Comparison of ENCODE assay signal across 24 cellular contexts in the genomic region with DNA sequence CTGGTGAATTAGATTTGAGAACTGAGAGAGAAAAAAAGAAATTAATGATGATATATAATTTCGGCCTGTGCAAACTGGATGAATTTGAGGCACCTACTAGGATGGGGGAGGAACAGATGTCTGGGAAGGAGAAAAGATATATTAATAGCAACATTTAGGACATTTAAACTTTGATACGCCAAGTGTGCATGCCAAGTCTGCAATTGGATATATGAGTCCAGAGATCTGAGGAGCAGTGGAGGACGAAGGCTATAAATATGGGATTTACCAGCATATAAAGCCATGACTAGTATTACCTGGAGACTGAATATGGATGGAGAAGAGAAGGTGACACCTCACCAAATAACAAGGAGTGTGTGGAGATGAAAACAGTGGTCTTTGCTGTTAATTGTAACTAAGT.
"Had no signal": no experiment of that assay in that cellular context is flagged by ENCODE, and none has a peak within 500 bp of the region (broad histone marks: within the 10 kb centered on the region; RNA-seq: fewer than 3 reads in every experiment).

No MANE protein-coding gene starts in this region.

- H3K4me1 Mint-ChIP-seq: memory B cell; stimulated activated naive B cell treated with anti-CD40 and anti-IgM and Interleukin-4, amounts not matched to agents 10 μg/mL and 1 μg/mL and 100 μg/mL, for 72 hours; stimulated activated naive CD8-positive, alpha-beta T cell treated with anti-CD3 and anti-CD28 coated beads, Interleukin-15, amount 100 ng/mL, for 72 hours had no signal

- H3K4me3 ChIP-seq: coronary artery, lower lobe of right lung, pancreas, skin epidermis, thoracic aorta, transverse colon had no signal

- H3K9me3 ChIP-seq: lower lobe of right lung, pancreas, thoracic aorta, transverse colon had no signal

- H3K27me3 Mint-ChIP-seq: memory B cell; natural killer cell treated with Interleukin-12 subunit alpha and Interleukin-12 subunit beta and Interleukin-15 and Interleukin-18, amount 100 ng/mL, for 72 hours; progenitor cell of endocrine pancreas; stimulated activated naive B cell treated with anti-CD40 and anti-IgM and Interleukin-4, amounts not matched to agents 10 μg/mL and 1 μg/mL and 100 μg/mL, for 72 hours; stimulated activated naive CD8-positive, alpha-beta T cell treated with anti-CD3 and anti-CD28 coated beads, Interleukin-15, amount 100 ng/mL, for 72 hours had no signal

- H3K4me3 Mint-ChIP-seq: endodermal cell; memory B cell; natural killer cell treated with Interleukin-12 subunit alpha and Interleukin-12 subunit beta and Interleukin-15 and Interleukin-18, amount 100 ng/mL, for 72 hours; stimulated activated naive B cell treated with anti-CD40 and anti-IgM and Interleukin-4, amounts not matched to agents 10 μg/mL and 1 μg/mL and 100 μg/mL, for 72 hours; stimulated activated naive CD8-positive, alpha-beta T cell treated with anti-CD3 and anti-CD28 coated beads, Interleukin-15, amount 100 ng/mL, for 72 hours had no signal

- H3K36me3 ChIP-seq: lower lobe of right lung, pancreas, thoracic aorta, transverse colon had no signal

- H3K9me3 Mint-ChIP-seq: endodermal cell; stimulated activated naive B cell treated with anti-CD40 and anti-IgM and Interleukin-4, amounts not matched to agents 10 μg/mL and 1 μg/mL and 100 μg/mL, for 72 hours; stimulated activated naive CD8-positive, alpha-beta T cell treated with anti-CD3 and anti-CD28 coated beads, Interleukin-15, amount 100 ng/mL, for 72 hours had no signal

- H3K27ac ChIP-seq: coronary artery, foreskin keratinocyte, lower lobe of right lung, pancreas, skin epidermis, thoracic aorta, transverse colon had no signal

- DNase-seq: effector CD4-positive, alpha-beta T cell; endodermal cell; erythroblast; foreskin keratinocyte; head of caudate nucleus; hypothalamus; kidney glomerular epithelial cell; lower lobe of right lung; midbrain; occipital lobe; pancreas; stimulated activated CD4-positive, alpha-beta T cell treated with anti-CD3 and anti-CD28 coated beads, Interleukin-2, amount 100 ng/mL, for 24 hours; stimulated activated CD4-positive, alpha-beta T cell treated with anti-CD3 and anti-CD28 coated beads, Interleukin-4, amount 100 ng/mL, for 4 hours; stimulated activated naive B cell treated with anti-CD40 and anti-IgM and Interleukin-4, amounts not matched to agents 10 μg/mL and 1 μg/mL and 100 μg/mL, for 72 hours; stimulated activated naive CD8-positive, alpha-beta T cell treated with anti-CD3 and anti-CD28 coated beads, Interleukin-15, amount 100 ng/mL, for 72 hours; transverse colon had no signal

- H3K27ac Mint-ChIP-seq: endodermal cell; memory B cell; natural killer cell treated with Interleukin-12 subunit alpha and Interleukin-12 subunit beta and Interleukin-15 and Interleukin-18, amount 100 ng/mL, for 72 hours; progenitor cell of endocrine pancreas; stimulated activated naive B cell treated with anti-CD40 and anti-IgM and Interleukin-4, amounts not matched to agents 10 μg/mL and 1 μg/mL and 100 μg/mL, for 72 hours; stimulated activated naive CD8-positive, alpha-beta T cell treated with anti-CD3 and anti-CD28 coated beads, Interleukin-15, amount 100 ng/mL, for 72 hours had no signal

- ATAC-seq: foreskin keratinocyte; left lobe of liver; lower lobe of right lung; natural killer cell treated with Interleukin-12 subunit alpha and Interleukin-12 subunit beta and Interleukin-15 and Interleukin-18, amount 100 ng/mL, for 72 hours; pancreas; sciatic nerve; stimulated activated naive B cell treated with anti-CD40 and anti-IgM and Interleukin-4, amounts not matched to agents 10 μg/mL and 1 μg/mL and 100 μg/mL, for 72 hours; stimulated activated naive CD8-positive, alpha-beta T cell treated with anti-CD3 and anti-CD28 coated beads, Interleukin-15, amount 100 ng/mL, for 72 hours had no signal

- H3K27me3 ChIP-seq: foreskin keratinocyte, pancreas, transverse colon had no signal

- H3K36me3 Mint-ChIP-seq: memory B cell; natural killer cell treated with Interleukin-12 subunit alpha and Interleukin-12 subunit beta and Interleukin-15 and Interleukin-18, amount 100 ng/mL, for 72 hours; stimulated activated naive B cell treated with anti-CD40 and anti-IgM and Interleukin-4, amounts not matched to agents 10 μg/mL and 1 μg/mL and 100 μg/mL, for 72 hours had no signal

- H3K4me1 ChIP-seq: foreskin keratinocyte, transverse colon had no signal
